ENCODE assay signal across 1 cellular context in the genomic region with DNA sequence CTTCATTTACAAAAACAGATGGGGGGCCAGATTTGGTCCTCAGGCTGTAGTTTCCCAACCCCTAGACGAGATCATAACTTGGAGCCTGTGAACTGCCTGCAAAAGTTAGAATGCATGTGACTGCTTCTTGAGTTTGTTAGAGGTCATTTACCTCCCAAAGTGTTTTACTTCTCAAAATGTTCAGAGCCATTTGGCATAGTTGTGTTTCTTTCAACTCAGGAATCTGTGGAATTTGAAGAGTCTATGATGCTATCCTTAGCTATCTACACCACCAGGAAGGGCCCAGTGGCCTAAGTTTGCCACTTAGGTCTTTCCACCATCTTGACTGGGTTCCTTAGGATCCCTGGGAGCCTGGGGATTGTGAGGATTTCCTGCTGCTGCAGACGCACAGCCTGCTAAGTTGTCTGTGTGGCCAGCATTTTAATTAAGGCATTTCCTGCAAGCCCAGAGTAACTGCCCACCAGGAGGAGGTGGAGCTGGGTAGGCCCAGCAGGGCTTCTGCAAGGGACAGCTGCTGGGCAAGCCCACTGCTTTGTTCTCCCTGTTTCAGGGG.
TF ChIP-seq lines count a peak whose summit lies in the region.

No MANE protein-coding gene starts in this region.

TF ChIP-seq in HepG2, 621 proteins besides CTCF, POLR2A, EP300 and RAD21:
- TF ChIP-seq PRDM4 (CRISPR knock-in tag; IDR thresholded peaks at IDR 0.05; ENCODE audit: borderline replicate concordance) (no peak), ZNF121 (CRISPR knock-in tag; IDR thresholded peaks at IDR 0.05) (no peak), MNT (IDR thresholded peaks at IDR 0.05) (no peak), RARA (CRISPR knock-in tag; IDR thresholded peaks at IDR 0.05) (no peak), TBX2 (CRISPR knock-in tag; IDR thresholded peaks at IDR 0.05; ENCODE audit: borderline replicate concordance) (no peak), ESRRA (CRISPR knock-in tag; IDR thresholded peaks at IDR 0.05; ENCODE audit: low read depth) (no peak), NFYC (CRISPR knock-in tag; IDR thresholded peaks at IDR 0.05) (no peak), ATRX (CRISPR knock-in tag; IDR thresholded peaks at IDR 0.05; ENCODE audit: borderline replicate concordance) (no peak), HNRNPUL1 (IDR thresholded peaks at IDR 0.05; ENCODE audit: low read depth, low read length) (no peak), SALL1 (CRISPR knock-in tag; IDR thresholded peaks at IDR 0.05) (no peak), SSRP1 (CRISPR knock-in tag; IDR thresholded peaks at IDR 0.05) (no peak), KAT8 (CRISPR knock-in tag; IDR thresholded peaks at IDR 0.05) (no peak), REST (IDR thresholded peaks at IDR 0.05; ENCODE audit: borderline replicate concordance in 1 of 2, low read depth in 1 of 2, low read length in 2 of 2) (no peak), TCF7L2 (IDR thresholded peaks at IDR 0.05; ENCODE audit: low read depth, low read length) (no peak)
- TF ChIP-seq, protein P1, sequence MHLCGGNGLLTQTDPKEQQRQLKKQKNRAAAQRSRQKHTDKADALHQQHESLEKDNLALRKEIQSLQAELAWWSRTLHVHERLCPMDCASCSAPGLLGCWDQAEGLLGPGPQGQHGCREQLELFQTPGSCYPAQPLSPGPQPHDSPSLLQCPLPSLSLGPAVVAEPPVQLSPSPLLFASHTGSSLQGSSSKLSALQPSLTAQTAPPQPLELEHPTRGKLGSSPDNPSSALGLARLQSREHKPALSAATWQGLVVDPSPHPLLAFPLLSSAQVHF (CRISPR knock-in tag; IDR thresholded peaks at IDR 0.05), result no peak
- TF ChIP-seq, protein P2, sequence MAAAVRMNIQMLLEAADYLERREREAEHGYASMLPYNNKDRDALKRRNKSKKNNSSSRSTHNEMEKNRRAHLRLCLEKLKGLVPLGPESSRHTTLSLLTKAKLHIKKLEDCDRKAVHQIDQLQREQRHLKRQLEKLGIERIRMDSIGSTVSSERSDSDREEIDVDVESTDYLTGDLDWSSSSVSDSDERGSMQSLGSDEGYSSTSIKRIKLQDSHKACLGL (CRISPR knock-in tag; IDR thresholded peaks at IDR 0.05), result no peak
- TF ChIP-seq, protein P3, sequence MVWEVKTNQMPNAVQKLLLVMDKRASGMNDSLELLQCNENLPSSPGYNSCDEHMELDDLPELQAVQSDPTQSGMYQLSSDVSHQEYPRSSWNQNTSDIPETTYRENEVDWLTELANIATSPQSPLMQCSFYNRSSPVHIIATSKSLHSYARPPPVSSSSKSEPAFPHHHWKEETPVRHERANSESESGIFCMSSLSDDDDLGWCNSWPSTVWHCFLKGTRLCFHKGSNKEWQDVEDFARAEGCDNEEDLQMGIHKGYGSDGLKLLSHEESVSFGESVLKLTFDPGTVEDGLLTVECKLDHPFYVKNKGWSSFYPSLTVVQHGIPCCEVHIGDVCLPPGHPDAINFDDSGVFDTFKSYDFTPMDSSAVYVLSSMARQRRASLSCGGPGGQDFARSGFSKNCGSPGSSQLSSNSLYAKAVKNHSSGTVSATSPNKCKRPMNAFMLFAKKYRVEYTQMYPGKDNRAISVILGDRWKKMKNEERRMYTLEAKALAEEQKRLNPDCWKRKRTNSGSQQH (CRISPR knock-in tag; IDR thresholded peaks at IDR 0.05; ENCODE audit: low read depth), result no peak
- TF ChIP-seq, protein P4, sequence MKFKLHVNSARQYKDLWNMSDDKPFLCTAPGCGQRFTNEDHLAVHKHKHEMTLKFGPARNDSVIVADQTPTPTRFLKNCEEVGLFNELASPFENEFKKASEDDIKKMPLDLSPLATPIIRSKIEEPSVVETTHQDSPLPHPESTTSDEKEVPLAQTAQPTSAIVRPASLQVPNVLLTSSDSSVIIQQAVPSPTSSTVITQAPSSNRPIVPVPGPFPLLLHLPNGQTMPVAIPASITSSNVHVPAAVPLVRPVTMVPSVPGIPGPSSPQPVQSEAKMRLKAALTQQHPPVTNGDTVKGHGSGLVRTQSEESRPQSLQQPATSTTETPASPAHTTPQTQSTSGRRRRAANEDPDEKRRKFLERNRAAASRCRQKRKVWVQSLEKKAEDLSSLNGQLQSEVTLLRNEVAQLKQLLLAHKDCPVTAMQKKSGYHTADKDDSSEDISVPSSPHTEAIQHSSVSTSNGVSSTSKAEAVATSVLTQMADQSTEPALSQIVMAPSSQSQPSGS (CRISPR knock-in tag; IDR thresholded peaks at IDR 0.05), result no peak
- TF ChIP-seq, protein P5, sequence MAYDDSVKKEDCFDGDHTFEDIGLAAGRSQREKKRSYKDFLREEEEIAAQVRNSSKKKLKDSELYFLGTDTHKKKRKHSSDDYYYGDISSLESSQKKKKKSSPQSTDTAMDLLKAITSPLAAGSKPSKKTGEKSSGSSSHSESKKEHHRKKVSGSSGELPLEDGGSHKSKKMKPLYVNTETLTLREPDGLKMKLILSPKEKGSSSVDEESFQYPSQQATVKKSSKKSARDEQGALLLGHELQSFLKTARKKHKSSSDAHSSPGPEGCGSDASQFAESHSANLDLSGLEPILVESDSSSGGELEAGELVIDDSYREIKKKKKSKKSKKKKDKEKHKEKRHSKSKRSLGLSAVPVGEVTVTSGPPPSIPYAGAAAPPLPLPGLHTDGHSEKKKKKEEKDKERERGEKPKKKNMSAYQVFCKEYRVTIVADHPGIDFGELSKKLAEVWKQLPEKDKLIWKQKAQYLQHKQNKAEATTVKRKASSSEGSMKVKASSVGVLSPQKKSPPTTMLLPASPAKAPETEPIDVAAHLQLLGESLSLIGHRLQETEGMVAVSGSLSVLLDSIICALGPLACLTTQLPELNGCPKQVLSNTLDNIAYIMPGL (CRISPR knock-in tag; IDR thresholded peaks at IDR 0.05; ENCODE audit: borderline replicate concordance in 1 of 2, low read depth in 1 of 2), result no peak
